8 cellular contexts compared by ENCODE assay signal in the genomic region with DNA sequence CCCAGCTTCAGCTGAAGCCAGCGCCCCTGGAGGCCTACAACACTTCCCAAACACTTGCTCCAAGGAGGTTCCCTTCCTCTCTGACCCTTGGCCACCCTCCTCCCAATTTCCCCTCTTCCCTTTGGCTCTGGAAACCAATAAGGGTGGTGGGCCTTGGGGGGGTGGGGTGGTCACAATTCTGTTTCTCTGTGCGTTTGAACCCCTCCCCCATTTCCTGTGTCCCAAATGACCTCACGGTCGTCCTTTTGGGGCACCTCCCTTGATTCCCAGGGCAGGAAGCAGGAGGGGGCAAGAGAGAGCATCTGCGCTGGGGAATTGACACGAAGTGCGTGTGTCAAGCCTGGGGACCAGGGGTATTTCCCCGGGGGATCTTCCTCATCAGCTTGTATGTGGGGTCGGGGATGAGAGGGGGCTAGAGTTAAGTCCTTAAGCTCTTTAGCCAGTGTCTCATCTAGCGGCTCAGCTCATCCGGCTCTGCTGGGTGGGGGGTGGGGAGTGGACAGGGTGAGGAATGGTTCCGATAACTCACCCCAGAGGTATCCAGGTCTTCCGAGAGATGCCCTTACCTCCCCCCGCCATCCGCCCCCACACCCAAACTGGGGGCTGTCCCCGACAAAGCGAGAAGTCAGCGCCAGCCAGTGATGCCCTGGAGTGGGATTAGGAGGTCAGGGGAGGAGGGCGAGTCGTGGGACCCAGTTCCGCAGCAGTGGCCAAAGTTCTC. TPM values are rescaled to one million over a fixed set of nuclear protein-coding genes. Genes with fewer than 3 reads are reported as not detected.
A peak's percentile ranks its signal among the peaks of the same experiment; 100 is the strongest.
DNase-seq lines count a peak whose midpoint lies in the region; ATAC-seq lines count a peak whose summit lies in the region.

No MANE protein-coding gene starts in this region.

- no peaks in the 10 kb centered on the region for H3K36me3 Mint-ChIP-seq in stimulated activated memory B cell treated with anti-CD40 and anti-IgM and Interleukin-4, amounts not matched to agents 10 μg/mL and 1 μg/mL and 100 μg/mL, for 72 hours

- intact Hi-C loops in left ventricle myocardium superior (cut with micrococcal nuclease), result loop anchor here (10.0 kb wide), 1 partner anchor 97 kb away; no protein-coding TSS in a partner anchor

- peak overlapping the region; percentile 97 for H3K4me3 Mint-ChIP-seq in stimulated activated memory B cell treated with anti-CD40 and anti-IgM and Interleukin-4, amounts not matched to agents 10 μg/mL and 1 μg/mL and 100 μg/mL, for 72 hours

- H3K27ac ChIP-seq in SJSA1, result no peak overlapping the region

- no peaks in the 10 kb centered on the region for H3K9me3 ChIP-seq in SJSA1 (replicated peaks)

- no peaks in the 10 kb centered on the region for H3K27me3 ChIP-seq in SJSA1 (replicated peaks)

- DNase-seq in SJSA1 (ENCODE audit: low read depth in 1 of 2, low spot score in 2 of 2), result no peak
- no peak for DNase-seq in left ventricle myocardium superior
- no peak for DNase-seq in stimulated activated CD4-positive, alpha-beta T cell treated with anti-CD3 and anti-CD28 coated beads, Interleukin-4, amount 100 ng/mL, for 4 hours
- no peak for DNase-seq in NCI-H510A (lab: John Stamatoyannopoulos, UW)
- no peak for DNase-seq in activated CD4-positive, alpha-beta T cell treated with anti-CD3 and anti-CD28 coated beads for 4 hours
- no peak for DNase-seq in C1 segment of cervical spinal cord (lab: John Stamatoyannopoulos, UW)

- peaks cover 23% of the 10 kb centered on the region for H3K4me1 ChIP-seq in SJSA1 (replicated peaks)

- H3K4me3 ChIP-seq in SJSA1, result peak overlapping the region; percentile 37

- 0 out of 2 replicates have a peak, but pooled peaks cover 3% of the 10 kb centered on the region for H3K36me3 ChIP-seq in SJSA1

- H3K9me3 Mint-ChIP-seq in stimulated activated memory B cell treated with anti-CD40 and anti-IgM and Interleukin-4, amounts not matched to agents 10 μg/mL and 1 μg/mL and 100 μg/mL, for 72 hours, result no peaks in the 10 kb centered on the region

- H3K27me3 Mint-ChIP-seq in stimulated activated memory B cell treated with anti-CD40 and anti-IgM and Interleukin-4, amounts not matched to agents 10 μg/mL and 1 μg/mL and 100 μg/mL, for 72 hours, result peaks cover 54% of the 10 kb centered on the region

- H3K4me1 Mint-ChIP-seq in stimulated activated memory B cell treated with anti-CD40 and anti-IgM and Interleukin-4, amounts not matched to agents 10 μg/mL and 1 μg/mL and 100 μg/mL, for 72 hours, result peaks cover 52% of the 10 kb centered on the region

- ATAC-seq in GM19324 (IDR thresholded peaks at IDR 0.05; ENCODE audit: low FRiP score, unreplicated experiment), result peak; percentile 0
- ATAC-seq in left ventricle myocardium superior, result peak; percentile 18
- no peak for ATAC-seq in stimulated activated memory B cell treated with anti-CD40 and anti-IgM and Interleukin-4, amounts not matched to agents 10 μg/mL and 1 μg/mL and 100 μg/mL, for 72 hours

- H3K27ac Mint-ChIP-seq in stimulated activated memory B cell treated with anti-CD40 and anti-IgM and Interleukin-4, amounts not matched to agents 10 μg/mL and 1 μg/mL and 100 μg/mL, for 72 hours, result peak overlapping the region; percentile 24

RNA-seq across cellular contexts. Expression of gene ESAM, which starts 0.6 kb away (rescaled TPM):
- total RNA-seq in SJSA1 (2014; rRNA removed; shearing (Covaris generic)), result 0.18 TPM in 1 of 2 replicates, not detected in the other
- total RNA-seq in left ventricle myocardium superior, result 40.5 TPM

RNA-seq across cellular contexts. Expression of gene VSIG2, which starts 9.4 kb away (rescaled TPM):
- total RNA-seq in SJSA1 (2014; rRNA removed; shearing (Covaris generic)), result not detected in 2 replicates
- total RNA-seq in left ventricle myocardium superior, result 1.1 TPM

RNA-seq across cellular contexts. Expression of gene NRGN, which starts 21.7 kb away (rescaled TPM):
- 2.9 and 5.2 TPM in 2 replicates for total RNA-seq in SJSA1 (2014; rRNA removed; shearing (Covaris generic))
- total RNA-seq in left ventricle myocardium superior, result 4.1 TPM

RNA-seq across cellular contexts. Expression of gene MSANTD2, which starts 38.7 kb away (rescaled TPM):
- total RNA-seq in SJSA1 (2014; rRNA removed; shearing (Covaris generic)), result 15.3 and 16.3 TPM in 2 replicates
- total RNA-seq in left ventricle myocardium superior, result 3.4 TPM

Comparison
In these comparisons a context has a peak if more than half of its experiments do, and no peak if none do; other contexts are left out.
1. RNA of gene ESAM, which starts 0.6 kb away (total RNA-seq): 40.5 TPM in left ventricle myocardium superior (single experiment); 0.18 TPM in SJSA1; every median in the first group is over 10 times any median in the second.